In genomic region chr5:150660108-150660831, GRCh38 we compare ENCODE assay signal across 17 cellular contexts. TPM values are rescaled to one million over a fixed set of nuclear protein-coding genes. Genes with fewer than 3 reads are reported as not detected.
A peak's percentile ranks its signal among the peaks of the same experiment; 100 is the strongest.
DNase-seq lines count a peak whose midpoint lies in the region; TF ChIP-seq lines count a peak whose summit lies in the region.
"Had no signal": no experiment of that assay in that cellular context is flagged by ENCODE, and none has a peak within 500 bp of the region (broad histone marks: within the 10 kb centered on the region; RNA-seq: fewer than 3 reads in every experiment).

No MANE protein-coding gene starts in this region.

- H3K9ac ChIP-seq in SK-N-SH: no peak overlapping the region
- H3K9ac ChIP-seq: BLaER1 treated with 17β-estradiol and CSF1 and Interleukin-3, amounts not matched to agents 10 nM and 100 nM had no signal

- H3K36me3 ChIP-seq in SK-N-SH (replicated peaks in 1 of 2; ENCODE audit: control insufficient read depth in 1 of 2, insufficient read depth in 2 of 2, low read length in 1 of 2) (no peaks in the 10 kb centered on the region), tibial artery (no peaks in the 10 kb centered on the region), SJCRH30 (no peaks in the 10 kb centered on the region)
- H3K36me3 ChIP-seq: BLaER1 treated with 17β-estradiol and CSF1 and Interleukin-3, amounts not matched to agents 10 nM and 100 nM; prostate gland had no signal

- no peaks in the 10 kb centered on the region for H3K9me2 ChIP-seq in SK-N-SH

- TF ChIP-seq EP300 in SK-N-SH (IDR thresholded peaks at IDR 0.05; ENCODE audit: borderline replicate concordance in 1 of 2, low read depth in 1 of 2, low read length in 1 of 2): no peak

- CTCF ChIA-PET in SK-N-SH (lab: Yijun Ruan, JAX): interaction anchor here (0.6 to 12.2 kb wide), 7 partner anchors 30 to 187 kb away, joined by 3 to 160 read pairs (median 5); partner anchors contain the start of gene RBM22

- H3K4me3 ChIP-seq in SK-N-SH (ENCODE audit: low read depth in 2 of 2, low read length in 1 of 2) (no peak overlapping the region), tibial artery (no peak overlapping the region), SJCRH30 (no peak overlapping the region)
- H3K4me3 ChIP-seq: BLaER1 treated with 17β-estradiol and CSF1 and Interleukin-3, amounts not matched to agents 10 nM and 100 nM; K562; prostate gland had no signal

- TF ChIP-seq RAD21 in SK-N-SH (IDR thresholded peaks at IDR 0.05; ENCODE audit: low read length): no peak

- H3K4me1 ChIP-seq in SK-N-SH (ENCODE audit: control insufficient read depth in 1 of 2, insufficient read depth in 2 of 2, low read depth in 1 of 2, low read length in 1 of 2) (peaks cover 0 to 33% of the 10 kb centered on the region in 2 experiments; a peak in 1 of 4 replicates), tibial artery (peaks cover 0 to 45% (median 27%) of the 10 kb centered on the region in 4 donors), SJCRH30 (peaks cover 6% of the 10 kb centered on the region)
- H3K4me1 ChIP-seq: prostate gland had no signal

- no peaks in the 10 kb centered on the region for H4K20me1 ChIP-seq in SK-N-SH (ENCODE audit: insufficient read depth)
- H4K20me1 ChIP-seq: BLaER1 treated with 17β-estradiol and CSF1 and Interleukin-3, amounts not matched to agents 10 nM and 100 nM had no signal

- intact Hi-C loops in tibial artery (cut with DNase I; ENCODE audit: low total_unique reads): no loop called here

- POLR2A ChIA-PET in SK-N-SH (lab: Yijun Ruan, JAX): interaction anchor here (1.2 kb wide), 1 partner anchor 100 kb away, joined by 3 read pairs; no protein-coding TSS in a partner anchor

- peaks cover 14% of the 10 kb centered on the region for H3K27me3 Mint-ChIP-seq in endothelial cell (ENCODE audit: unreplicated experiment)
- H3K27me3 Mint-ChIP-seq in nephron (ENCODE audit: low read depth): peaks cover 9% of the 10 kb centered on the region

- H3K27ac Mint-ChIP-seq in endothelial cell (ENCODE audit: unreplicated experiment) (peak overlapping the region; percentile 27), nephron (peak overlapping the region; percentile 64 to 91 (median 84))
- H3K27ac Mint-ChIP-seq: activated CD4-positive, alpha-beta T cell treated with anti-CD3 and anti-CD28 coated beads, Interleukin-2, amount 10 ng/mL, durations not matched to agents 24 days and 14 days; activated naive CD8-positive, alpha-beta T cell treated with anti-CD3 and anti-CD28 coated beads, Interleukin-2, amount 50 U/mL, for 24 hours had no signal

- no peaks in the 10 kb centered on the region for H3F3A ChIP-seq in SK-N-SH (replicated peaks; ENCODE audit: insufficient read depth)

- H3K36me3 Mint-ChIP-seq in endothelial cell (ENCODE audit: low read depth, unreplicated experiment): peaks cover 13% of the 10 kb centered on the region
- H3K36me3 Mint-ChIP-seq in nephron (ENCODE audit: low read depth): peaks cover 3% of the 10 kb centered on the region

- no peaks in the 10 kb centered on the region for H3K79me2 ChIP-seq in SK-N-SH (ENCODE audit: insufficient read depth)

- H3K27ac ChIP-seq in SK-N-SH (ENCODE audit: low read depth in 2 of 2, low read length in 1 of 2): no peak overlapping the region
- peak overlapping the region; percentile 59 to 61 for H3K27ac ChIP-seq in tibial artery
- no peak overlapping the region for H3K27ac ChIP-seq in SJCRH30
- H3K27ac ChIP-seq: BLaER1 treated with 17β-estradiol and CSF1 and Interleukin-3, amounts not matched to agents 10 nM and 100 nM; prostate gland had no signal

- H3K9me3 ChIP-seq in SK-N-SH (no peaks in the 10 kb centered on the region), tibial artery (no peaks in the 10 kb centered on the region), SJCRH30 (replicated peaks) (no peaks in the 10 kb centered on the region)
- H3K9me3 ChIP-seq: BLaER1 treated with 17β-estradiol and CSF1 and Interleukin-3, amounts not matched to agents 10 nM and 100 nM; prostate gland had no signal

- TF ChIP-seq CTCF in SK-N-SH (IDR thresholded peaks at IDR 0.05) (no peak), endothelial cell (IDR thresholded peaks at IDR 0.05; ENCODE audit: unreplicated experiment) (no peak), nephron (IDR thresholded peaks at IDR 0.05; ENCODE audit: unreplicated experiment in 3 of 3) (no peak), tibial artery (IDR thresholded peaks at IDR 0.05) (no peak)

- no peaks in the 10 kb centered on the region for H3K27me3 ChIP-seq in SK-N-SH (ENCODE audit: insufficient read depth)
- H3K27me3 ChIP-seq in tibial artery: no peaks in the 10 kb centered on the region
- H3K27me3 ChIP-seq in SJCRH30: 0 out of 2 replicates have a peak, but pooled peaks cover 3% of the 10 kb centered on the region

- DNase-seq in SK-N-SH: peak; percentile 11
- no peak for DNase-seq in endothelial cell (ENCODE audit: low spot score)
- DNase-seq in tibial artery: peak in 1 of 2 donors; percentile 56
- no peak for DNase-seq in DMS53 treated with DMSO at 0.1 percent for 48 hours (lab: John Stamatoyannopoulos, UW; ENCODE audit: unreplicated experiment)
- no peak for DNase-seq in NCI-H345 treated with DMSO at 0.1 percent for 48 hours (lab: John Stamatoyannopoulos, UW; ENCODE audit: unreplicated experiment)
- DNase-seq in SJCRH30: no peak
- DNase-seq: activated CD4-positive, alpha-beta T cell treated with anti-CD3 and anti-CD28 coated beads, Interleukin-2, amount 10 ng/mL, durations not matched to agents 24 days and 14 days; activated naive CD8-positive, alpha-beta T cell treated with anti-CD3 and anti-CD28 coated beads, Interleukin-2, amount 50 U/mL, for 24 hours; activated T-cell treated with anti-CD3 and anti-CD28 coated beads for 4 hours; DMS53; NCI-H1092; SHP77 treated with DMSO at 0.1 percent for 48 hours; substantia nigra had no signal

- H2AFZ ChIP-seq in SK-N-SH (ENCODE audit: low read depth): no peak overlapping the region

- WGBS in SK-N-SH (ENCODE audit: low lambda C conversion rate): 83% methylated on average over 4 of the region's 4 CpGs

- H3K4me3 Mint-ChIP-seq in endothelial cell (ENCODE audit: unreplicated experiment) (no peak overlapping the region), nephron (peak overlapping the region; percentile 52 to 67 (median 67))
- H3K4me3 Mint-ChIP-seq: activated CD4-positive, alpha-beta T cell treated with anti-CD3 and anti-CD28 coated beads, Interleukin-2, amount 10 ng/mL, durations not matched to agents 24 days and 14 days; activated naive CD8-positive, alpha-beta T cell treated with anti-CD3 and anti-CD28 coated beads, Interleukin-2, amount 50 U/mL, for 24 hours had no signal

- H3K9me3 Mint-ChIP-seq in endothelial cell (ENCODE audit: unreplicated experiment): no peaks in the 10 kb centered on the region
- no peaks in the 10 kb centered on the region for H3K9me3 Mint-ChIP-seq in nephron
- H3K9me3 Mint-ChIP-seq: activated CD4-positive, alpha-beta T cell treated with anti-CD3 and anti-CD28 coated beads, Interleukin-2, amount 10 ng/mL, durations not matched to agents 24 days and 14 days; activated naive CD8-positive, alpha-beta T cell treated with anti-CD3 and anti-CD28 coated beads, Interleukin-2, amount 50 U/mL, for 24 hours had no signal

- no peak overlapping the region for H3K4me2 ChIP-seq in SK-N-SH
- H3K4me2 ChIP-seq: BLaER1 treated with 17β-estradiol and CSF1 and Interleukin-3, amounts not matched to agents 10 nM and 100 nM had no signal

- H3K4me1 Mint-ChIP-seq in endothelial cell (ENCODE audit: unreplicated experiment) (peaks cover 29% of the 10 kb centered on the region), nephron (peaks cover 52% of the 10 kb centered on the region)

TF ChIP-seq in SK-N-SH, 30 proteins besides CTCF, POLR2A, EP300 and RAD21:
- TF ChIP-seq USF1 (IDR thresholded peaks at IDR 0.05; ENCODE audit: borderline replicate concordance, low read depth): no peak
- TF ChIP-seq FOSL2 (IDR thresholded peaks at IDR 0.05; ENCODE audit: borderline replicate concordance, low read depth): no peak
- no peak for TF ChIP-seq JUND (IDR thresholded peaks at IDR 0.05)
- TF ChIP-seq NFIC (IDR thresholded peaks at IDR 0.05; ENCODE audit: borderline replicate concordance): no peak
- no peak for TF ChIP-seq MEF2A (IDR thresholded peaks at IDR 0.05; ENCODE audit: borderline replicate concordance, low read depth)
- TF ChIP-seq SIN3A (IDR thresholded peaks at IDR 0.05; ENCODE audit: borderline replicate concordance, low read depth, low read length): no peak
- TF ChIP-seq TEAD4 (IDR thresholded peaks at IDR 0.05; ENCODE audit: borderline replicate concordance, insufficient read depth): no peak
- TF ChIP-seq RFX5 (IDR thresholded peaks at IDR 0.05; ENCODE audit: low read length): no peak

RNA-seq across cellular contexts. Expression of gene MYOZ3, which starts 0.8 kb away (rescaled TPM):
- 0.26 and 0.41 TPM in 2 replicates for polyA plus RNA-seq in SK-N-SH (2012; rRNA removed)
- 0.31 and 0.35 TPM in 2 replicates for polyA plus RNA-seq in SK-N-SH (2012; cell fraction: cytosol; rRNA removed)
- 0.48 and 0.67 TPM in 2 replicates for polyA plus RNA-seq in SK-N-SH (2012; cell fraction: nucleus; rRNA removed)
- total RNA-seq in endothelial cell (ENCODE audit: unreplicated experiment): 12.0 TPM
- 0.02 TPM in 1 of 2 replicates, not detected in the other for total RNA-seq in SJCRH30 (2014; rRNA removed; shearing (Covaris generic))
- total RNA-seq: K562 had no signal
- polyA plus RNA-seq: K562 had no signal

RNA-seq across cellular contexts. Expression of gene SYNPO, which starts 19.8 kb away (rescaled TPM):
- 3.0 and 5.1 TPM in 2 replicates for polyA plus RNA-seq in SK-N-SH (2012; rRNA removed)
- 3.3 and 4.5 TPM in 2 replicates for polyA plus RNA-seq in SK-N-SH (2012; cell fraction: cytosol; rRNA removed)
- 9.8 and 14.0 TPM in 2 replicates for polyA plus RNA-seq in SK-N-SH (2012; cell fraction: nucleus; rRNA removed)
- total RNA-seq in endothelial cell (ENCODE audit: unreplicated experiment): 94.3 TPM
- total RNA-seq in SJCRH30 (2014; rRNA removed; shearing (Covaris generic)): 2.3 and 3.2 TPM in 2 replicates
- total RNA-seq: activated CD4-positive, alpha-beta T cell treated with anti-CD3 and anti-CD28 coated beads, Interleukin-2, amount 10 ng/mL, durations not matched to agents 24 days and 14 days had no signal

RNA-seq across cellular contexts. Expression of gene RBM22, which starts 40.6 kb away (rescaled TPM):
- polyA plus RNA-seq in SK-N-SH (2012; rRNA removed): 30.7 and 41.0 TPM in 2 replicates
- 27.2 and 30.1 TPM in 2 replicates for polyA plus RNA-seq in SK-N-SH (2012; cell fraction: cytosol; rRNA removed)
- 39.9 and 65.8 TPM in 2 replicates for polyA plus RNA-seq in SK-N-SH (2012; cell fraction: nucleus; rRNA removed)
- total RNA-seq in endothelial cell (ENCODE audit: unreplicated experiment): 54.5 TPM
- total RNA-seq in SJCRH30 (2014; rRNA removed; shearing (Covaris generic)): 50.5 and 55.2 TPM in 2 replicates

Comparison
In these comparisons a context has a peak if more than half of its experiments do, and no peak if none do; other contexts are left out.
1. H3K27ac ChIP-seq: peak in tibial artery (2 of 2); none in SK-N-SH (0 of 2) and SJCRH30 (single experiment).
2. RNA of gene MYOZ3, which starts 0.8 kb away (total RNA-seq): 12.0 TPM in endothelial cell (single experiment); 0.02 TPM in SJCRH30; every median in the first group is over 10 times any median in the second.
3. RNA of gene SYNPO, which starts 19.8 kb away (total RNA-seq): 94.3 TPM in endothelial cell (single experiment); 2.3 to 3.2 TPM in SJCRH30; every median in the first group is over 10 times any median in the second.